ENCODE assay signal across 23 cellular contexts in the genomic region with DNA sequence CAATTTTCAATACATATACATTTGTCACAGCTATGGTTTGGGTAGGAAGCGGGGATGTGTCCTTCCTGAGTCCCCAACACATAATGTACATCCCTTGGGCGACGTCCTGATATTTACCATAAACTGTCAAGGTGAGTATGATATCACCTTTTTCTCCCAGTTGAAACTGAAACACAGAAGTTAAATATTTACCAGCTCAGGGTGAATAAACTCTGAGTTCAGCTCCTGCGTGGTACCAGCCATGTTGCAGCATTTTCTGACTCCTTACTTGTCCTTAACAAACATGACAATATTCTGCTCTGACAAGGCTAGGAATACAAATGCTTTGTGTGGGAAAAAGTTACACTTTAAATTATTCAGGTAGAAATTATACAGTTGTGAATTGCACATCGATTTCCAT.
"Had no signal": no experiment of that assay in that cellular context is flagged by ENCODE, and none has a peak within 500 bp of the region (broad histone marks: within the 10 kb centered on the region; RNA-seq: fewer than 3 reads in every experiment).

No MANE protein-coding gene starts in this region.

- H3K27me3 ChIP-seq: neural progenitor cell, testis, tibial nerve, vagina had no signal

- H3K27ac ChIP-seq: esophagus muscularis mucosa, gastroesophageal sphincter, left lung, lower lobe of right lung, neural progenitor cell, parathyroid adenoma, prostate gland, testis, tibial nerve, upper lobe of right lung, vagina had no signal

- H3K4me3 ChIP-seq: esophagus muscularis mucosa, gastroesophageal sphincter, left lung, lower lobe of right lung, neural progenitor cell, prostate gland, testis, tibial nerve, upper lobe of right lung, vagina had no signal

- H2AFZ ChIP-seq: neural progenitor cell, parathyroid adenoma had no signal

- H3K79me2 ChIP-seq: parathyroid adenoma had no signal

- H3K36me3 ChIP-seq: esophagus muscularis mucosa, gastroesophageal sphincter, left lung, lower lobe of right lung, neural progenitor cell, prostate gland, tibial nerve, upper lobe of right lung, vagina had no signal

- H3K9ac ChIP-seq: neural progenitor cell, parathyroid adenoma had no signal

- H3K4me1 ChIP-seq: esophagus muscularis mucosa, gastroesophageal sphincter, left lung, lower lobe of right lung, neural progenitor cell, parathyroid adenoma, prostate gland, testis, tibial nerve, upper lobe of right lung, vagina had no signal

- H3K4me2 ChIP-seq: neural progenitor cell had no signal

- ATAC-seq: gastroesophageal sphincter; left lung; lower lobe of right lung; natural killer cell treated with Interleukin-12 subunit alpha and Interleukin-12 subunit beta and Interleukin-15 and Interleukin-18, amount 100 ng/mL, for 72 hours; sciatic nerve; stimulated activated naive B cell treated with anti-CD40 and anti-IgM and Interleukin-4, amounts not matched to agents 10 μg/mL and 1 μg/mL and 100 μg/mL, for 72 hours; stimulated activated naive CD8-positive, alpha-beta T cell treated with anti-CD3 and anti-CD28 coated beads, Interleukin-15, amount 100 ng/mL, for 72 hours; upper lobe of right lung had no signal

- DNase-seq: effector memory CD4-positive, alpha-beta T cell; glutamatergic neuron; immature natural killer cell; kidney; left lung; lower lobe of right lung; occipital lobe; retina; stimulated activated CD4-positive, alpha-beta T cell treated with anti-CD3 and anti-CD28 coated beads, Interleukin-2, amount 100 ng/mL, for 24 hours; stimulated activated CD4-positive, alpha-beta T cell treated with anti-CD3 and anti-CD28 coated beads, Interleukin-4, amount 100 ng/mL, for 4 hours; stimulated activated naive B cell treated with anti-CD40 and anti-IgM and Interleukin-4, amounts not matched to agents 10 μg/mL and 1 μg/mL and 100 μg/mL, for 72 hours; stimulated activated naive CD8-positive, alpha-beta T cell treated with anti-CD3 and anti-CD28 coated beads, Interleukin-15, amount 100 ng/mL, for 72 hours; testis; upper lobe of right lung had no signal

- H3K9me3 ChIP-seq: esophagus muscularis mucosa, gastroesophageal sphincter, left lung, lower lobe of right lung, prostate gland, testis, tibial nerve, upper lobe of right lung, vagina had no signal
